Comparison of ENCODE assay signal across 8 cellular contexts in genomic region chr11:75706260-75706729, GRCh38. TPM values are rescaled to one million over a fixed set of nuclear protein-coding genes. Genes with fewer than 3 reads are reported as not detected.
DNase-seq lines count a peak whose midpoint lies in the region; ATAC-seq and TF ChIP-seq lines count a peak whose summit lies in the region.

No MANE protein-coding gene starts in this region.

- H3K4me3 Mint-ChIP-seq in endothelial cell (ENCODE audit: unreplicated experiment), result no peak overlapping the region

- H3K27me3 Mint-ChIP-seq in endothelial cell (ENCODE audit: unreplicated experiment), result peaks cover 6% of the 10 kb centered on the region

- ATAC-seq in HG02938 (IDR thresholded peaks at IDR 0.05; ENCODE audit: unreplicated experiment), result no peak

- H3K36me3 Mint-ChIP-seq in endothelial cell (ENCODE audit: low read depth, unreplicated experiment), result no peaks in the 10 kb centered on the region

- DNase-seq in DMS153 treated with DMSO at 0.1 percent for 48 hours (lab: John Stamatoyannopoulos, UW; ENCODE audit: unreplicated experiment), result peak; percentile 90
- DNase-seq in HK-2 (ENCODE audit: unreplicated experiment), result peak; percentile 68
- DNase-seq in NOMO-1 (lab: John Stamatoyannopoulos, UW; ENCODE audit: unreplicated experiment in 2 of 2), result peak; percentile 54 to 69
- DNase-seq in activated CD8-positive, alpha-beta memory T cell treated with anti-CD3 and anti-CD28 coated beads for 1 hour (ENCODE audit: extremely low read depth in 1 of 2, low read depth in 1 of 2), result peak; percentile 19 to 49
- DNase-seq in endothelial cell (ENCODE audit: low spot score), result peak; percentile 62
- peak; percentile 22 for DNase-seq in middle frontal gyrus (ENCODE audit: extremely low spot score, low spot score)
- DNase-seq in stimulated activated CD8-positive, alpha-beta memory T cell treated with anti-CD3 and anti-CD28 coated beads, Interleukin-2, amount 100 ng/mL, for 48 hours (ENCODE audit: low read depth in 2 of 2), result peak; percentile 44 to 45

- H3K27ac Mint-ChIP-seq in endothelial cell (ENCODE audit: unreplicated experiment), result no peak overlapping the region

- H3K4me1 Mint-ChIP-seq in endothelial cell (ENCODE audit: unreplicated experiment), result peaks cover 5% of the 10 kb centered on the region

- peak; percentile 93 for TF ChIP-seq CTCF in endothelial cell (IDR thresholded peaks at IDR 0.05; ENCODE audit: unreplicated experiment)

- H3K9me3 Mint-ChIP-seq in endothelial cell (ENCODE audit: unreplicated experiment), result no peaks in the 10 kb centered on the region

RNA-seq across cellular contexts. Expression of gene MOGAT2, which starts 11.3 kb away (rescaled TPM):
- total RNA-seq in endothelial cell (ENCODE audit: unreplicated experiment), result not detected

RNA-seq across cellular contexts. Expression of gene MAP6, which starts 37.5 kb away (rescaled TPM):
- 0.26 TPM for total RNA-seq in endothelial cell (ENCODE audit: unreplicated experiment)

Comparison
In these comparisons a context has a peak if more than half of its experiments do, and no peak if none do; other contexts are left out.
1. DNase-seq: peak in every context shown above with its lines; median percentile 90 in DMS153 treated with DMSO at 0.1 percent for 48 hours; 68 in HK-2; 62 in endothelial cell; 62 in NOMO-1; 44 in stimulated activated CD8-positive, alpha-beta memory T cell treated with anti-CD3 and anti-CD28 coated beads, Interleukin-2, amount 100 ng/mL, for 48 hours; 34 in activated CD8-positive, alpha-beta memory T cell treated with anti-CD3 and anti-CD28 coated beads for 1 hour; 22 in middle frontal gyrus.